In genomic region chr1:150152772-150153461, GRCh38 we compare ENCODE assay signal across 9 cellular contexts. TPM values are rescaled to one million over a fixed set of nuclear protein-coding genes. Genes with fewer than 3 reads are reported as not detected.
DNase-seq lines count a peak whose midpoint lies in the region; ATAC-seq and TF ChIP-seq lines count a peak whose summit lies in the region.
"Had no signal": no experiment of that assay in that cellular context is flagged by ENCODE, and none has a peak within 500 bp of the region (broad histone marks: within the 10 kb centered on the region; RNA-seq: fewer than 3 reads in every experiment).

No MANE protein-coding gene starts in this region.

- H3K36me3 Mint-ChIP-seq in CD14-positive monocyte (peaks cover 69 to 72% of the 10 kb centered on the region in 2 donors), endothelial cell (ENCODE audit: low read depth, unreplicated experiment) (peaks cover 55% of the 10 kb centered on the region), nephron progenitor cell (ENCODE audit: low read depth) (peaks cover 56% of the 10 kb centered on the region)

- H3K4me1 Mint-ChIP-seq in CD14-positive monocyte (peaks cover 81% of the 10 kb centered on the region), endothelial cell (ENCODE audit: unreplicated experiment) (peaks cover 44% of the 10 kb centered on the region), nephron progenitor cell (peaks cover 78% of the 10 kb centered on the region)

- peaks cover 11% of the 10 kb centered on the region for H3K36me3 ChIP-seq in MG63

- no peak overlapping the region for H3K4me3 ChIP-seq in MG63

- ATAC-seq in HG02678 (IDR thresholded peaks at IDR 0.05; ENCODE audit: unreplicated experiment) (no peak), left colon (no peak)

- H3K27me3 ChIP-seq in MG63: no peaks in the 10 kb centered on the region

- H3K9me3 ChIP-seq in MG63: no peaks in the 10 kb centered on the region

- H3K27me3 Mint-ChIP-seq in CD14-positive monocyte (ENCODE audit: low read depth in 3 of 3): peaks cover 1 to 14% (median 11%) of the 10 kb centered on the region in 3 donors
- H3K27me3 Mint-ChIP-seq in endothelial cell (ENCODE audit: unreplicated experiment): peaks cover 12% of the 10 kb centered on the region
- H3K27me3 Mint-ChIP-seq in nephron progenitor cell (ENCODE audit: low read depth, poor library complexity): no peaks in the 10 kb centered on the region

- H3K4me3 Mint-ChIP-seq in CD14-positive monocyte (peak overlapping the region; percentile 68 to 87), endothelial cell (ENCODE audit: unreplicated experiment) (peak overlapping the region; percentile 59), nephron progenitor cell (peak overlapping the region; percentile 97)

- H3K27ac Mint-ChIP-seq in CD14-positive monocyte: peak overlapping the region in 5 of 7 donors; percentile 35 to 78 (median 70)
- H3K27ac Mint-ChIP-seq in endothelial cell (ENCODE audit: unreplicated experiment): peak overlapping the region; percentile 27
- H3K27ac Mint-ChIP-seq in nephron progenitor cell: no peak overlapping the region

- peaks cover 0 to 2% (median 0%) of the 10 kb centered on the region in 7 donors for H3K9me3 Mint-ChIP-seq in CD14-positive monocyte
- H3K9me3 Mint-ChIP-seq in endothelial cell (ENCODE audit: unreplicated experiment): no peaks in the 10 kb centered on the region
- no peaks in the 10 kb centered on the region for H3K9me3 Mint-ChIP-seq in nephron progenitor cell

- intact Hi-C loops in CD14-positive monocyte (cut with micrococcal nuclease) (no loop called here), left colon (cut with DNase I, micrococcal nuclease) (no loop called here)

- DNase-seq in CD14-positive monocyte (ENCODE audit: low spot score) (no peak), MG63 (peak; percentile 67), endothelial cell (ENCODE audit: low spot score) (no peak), nephron progenitor cell (no peak), NCI-H446 treated with DMSO at 0.1 percent for 48 hours (lab: John Stamatoyannopoulos, UW) (no peak), left colon (no peak)
- DNase-seq in stimulated activated CD4-positive, alpha-beta T cell treated with anti-CD3 and anti-CD28 coated beads, Interleukin-12 subunit alpha, Interleukin-12 subunit beta, amount 100 ng/mL, for 4 hours: no peak
- DNase-seq: T-helper 9 cell had no signal

- TF ChIP-seq CTCF in CD14-positive monocyte (IDR thresholded peaks at IDR 0.05) (no peak), endothelial cell (IDR thresholded peaks at IDR 0.05; ENCODE audit: unreplicated experiment) (no peak), nephron progenitor cell (IDR thresholded peaks at IDR 0.05) (no peak)

RNA-seq across cellular contexts. Expression of gene PLEKHO1, which starts 3.2 kb away (rescaled TPM):
- polyA plus RNA-seq in CD14-positive monocyte: 100 to 1,000 TPM in 1 of 2 donors, 10 to 100 TPM in 1; 87.2 to 110 TPM
- 9.9 and 15.8 TPM in 2 replicates for total RNA-seq in MG63 (2014; rRNA removed; shearing (Covaris generic); ENCODE audit: low replicate concordance)
- total RNA-seq in endothelial cell (ENCODE audit: unreplicated experiment): 71.6 TPM
- 10 to 100 TPM in 1 of 2 donors, 1 to 10 TPM in 1; 4.8 to 43.0 TPM for total RNA-seq in left colon
